9 cellular contexts compared by ENCODE assay signal in the genomic region with DNA sequence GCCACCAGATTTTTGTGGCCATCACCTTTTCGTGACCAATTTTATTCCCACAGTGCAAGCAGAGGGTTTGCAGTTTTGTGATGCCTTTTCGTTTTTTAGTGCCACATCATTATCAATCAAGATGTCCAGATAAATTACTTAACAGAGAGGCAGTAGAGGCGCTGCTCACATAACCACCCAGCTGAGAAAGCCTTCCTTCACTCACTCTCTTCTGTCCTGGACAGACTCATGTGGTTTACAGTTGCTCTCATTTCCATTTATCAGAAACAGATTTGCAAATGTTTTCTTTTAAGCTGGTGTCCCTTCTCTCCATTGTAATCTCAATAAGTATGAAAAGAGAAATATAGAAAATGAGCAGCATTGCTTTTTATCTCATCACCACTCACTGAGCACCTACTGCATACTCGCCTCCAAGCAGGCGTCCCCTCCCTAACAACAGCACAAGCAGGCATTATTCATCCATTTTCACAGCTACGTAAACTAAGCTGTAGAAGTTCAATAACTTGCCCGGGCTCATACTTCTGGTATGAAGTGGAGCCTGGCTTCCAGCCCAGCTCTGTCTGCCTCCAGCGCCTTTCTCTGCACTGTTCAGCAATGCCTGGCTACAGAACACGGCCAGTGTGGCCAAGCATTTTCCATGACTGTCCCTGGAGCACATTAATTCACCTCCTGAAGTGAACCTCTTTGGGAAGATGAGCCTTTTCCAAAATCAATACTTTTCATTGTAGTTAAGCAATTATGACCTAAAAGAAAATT. TPM values are rescaled to one million over a fixed set of nuclear protein-coding genes. Genes with fewer than 3 reads are reported as not detected.
DNase-seq lines count a peak whose midpoint lies in the region; ATAC-seq and TF ChIP-seq lines count a peak whose summit lies in the region.
"Had no signal": no experiment of that assay in that cellular context is flagged by ENCODE, and none has a peak within 500 bp of the region (broad histone marks: within the 10 kb centered on the region; RNA-seq: fewer than 3 reads in every experiment).

No MANE protein-coding gene starts in this region.

- peak overlapping the region; percentile 3 for H3K4me3 Mint-ChIP-seq in mesothelial cell of epicardium
- H3K4me3 Mint-ChIP-seq: CD8-positive, alpha-beta T cell had no signal

- DNase-seq in NCI-H2227 treated with DMSO at 0.1 percent for 48 hours (lab: John Stamatoyannopoulos, UW) (peak; percentile 4), NCI-H2227 (lab: John Stamatoyannopoulos, UW; ENCODE audit: unreplicated experiment) (no peak), dorsolateral prefrontal cortex (peak; percentile 13 to 75 (median 62)), mesothelial cell of epicardium (ENCODE audit: low spot score in 2 of 2, unreplicated experiment in 2 of 2) (peak; percentile 31 to 66), NCI-H128 (lab: John Stamatoyannopoulos, UW; ENCODE audit: unreplicated experiment) (no peak)
- DNase-seq in stimulated activated CD4-positive, alpha-beta T cell treated with anti-CD3 and anti-CD28 coated beads, Interleukin-12 subunit alpha, Interleukin-12 subunit beta, amount 100 ng/mL, for 4 hours: no peak
- DNase-seq: CD8-positive, alpha-beta T cell had no signal

- peak overlapping the region in 21 of 59 donors; percentile 2 to 49 (median 26) for H3K4me3 ChIP-seq in dorsolateral prefrontal cortex

- peak overlapping the region; percentile 85 for H3K27ac Mint-ChIP-seq in mesothelial cell of epicardium
- H3K27ac Mint-ChIP-seq: CD8-positive, alpha-beta T cell had no signal

- H3K36me3 Mint-ChIP-seq in mesothelial cell of epicardium: no peaks in the 10 kb centered on the region
- H3K36me3 Mint-ChIP-seq: CD8-positive, alpha-beta T cell had no signal

- H3K27me3 Mint-ChIP-seq in mesothelial cell of epicardium (ENCODE audit: low read depth): no peaks in the 10 kb centered on the region

- H3K27me3 ChIP-seq in dorsolateral prefrontal cortex: no peaks in the 10 kb centered on the region

- intact Hi-C loops in dorsolateral prefrontal cortex (cut with DNase I): loop anchor here in 1 of 2 donors (5.0 kb wide), 1 partner anchor 50 kb away; no protein-coding TSS in a partner anchor

- ATAC-seq in GM21390 (IDR thresholded peaks at IDR 0.05; ENCODE audit: unreplicated experiment) (no peak), HG02588 (IDR thresholded peaks at IDR 0.05; ENCODE audit: unreplicated experiment) (no peak)
- ATAC-seq: CD8-positive, alpha-beta T cell had no signal

- H3K4me1 Mint-ChIP-seq in mesothelial cell of epicardium: peaks cover 59% of the 10 kb centered on the region

- peak overlapping the region in 19 of 59 donors; percentile 0 to 87 (median 39) for H3K27ac ChIP-seq in dorsolateral prefrontal cortex

- TF ChIP-seq CTCF in dorsolateral prefrontal cortex (IDR thresholded peaks at IDR 0.05 in 54 of 56, conservative IDR thresholded peaks at IDR 0.05 in 2 of 56; ENCODE audit: low read depth in 1 of 56, partially characterized antibody in 56 of 56) (no peak), mesothelial cell of epicardium (IDR thresholded peaks at IDR 0.05; ENCODE audit: unreplicated experiment) (no peak)

- no peaks in the 10 kb centered on the region for H3K9me3 Mint-ChIP-seq in mesothelial cell of epicardium
- H3K9me3 Mint-ChIP-seq: CD8-positive, alpha-beta T cell had no signal

RNA-seq across cellular contexts. Expression of a gene that starts 34.6 kb away (rescaled TPM):
- total RNA-seq in dorsolateral prefrontal cortex: 100 to 1,000 TPM in 1 of 120 experiments, 10 to 100 TPM in 119; 47.5 to 100 (median 64.8) TPM
- 26.0 to 30.5 TPM (median 26.8 TPM) in 3 replicates for total RNA-seq in mesothelial cell of epicardium

Comparison
In these comparisons a context has a peak if more than half of its experiments do, and no peak if none do; other contexts are left out.
1. DNase-seq: peak in NCI-H2227 treated with DMSO at 0.1 percent for 48 hours (single experiment), dorsolateral prefrontal cortex (10 of 10) and mesothelial cell of epicardium (2 of 2); none in NCI-H2227 (single experiment), NCI-H128 (single experiment) and stimulated activated CD4-positive, alpha-beta T cell treated with anti-CD3 and anti-CD28 coated beads, Interleukin-12 subunit alpha, Interleukin-12 subunit beta, amount 100 ng/mL, for 4 hours (single experiment).